ENCODE assay signal across 20 cellular contexts in genomic region chr7:47702096-47702495, GRCh38.
"Had no signal": no experiment of that assay in that cellular context is flagged by ENCODE, and none has a peak within 500 bp of the region (broad histone marks: within the 10 kb centered on the region; RNA-seq: fewer than 3 reads in every experiment).

No MANE protein-coding gene starts in this region.

- H3K4me1 ChIP-seq: breast epithelium had no signal

- DNase-seq: activated CD4-positive, alpha-beta T cell treated with anti-CD3 and anti-CD28 coated beads for 4 hours; activated CD8-positive, alpha-beta memory T cell treated with anti-CD3 and anti-CD28 coated beads, Interleukin-2, amount 50 U/mL, for 48 hours; activated CD8-positive, alpha-beta T cell treated with anti-CD3 and anti-CD28 coated beads for 36 hours; activated T-cell treated with anti-CD3 and anti-CD28 coated beads, Interleukin-2, amount 50 U/mL, for 1 hour; aorta; caudate nucleus; Kasumi-1; NCI-H1048; NCI-H146; NCI-H187 treated with DMSO at 0.1 percent for 48 hours; NCI-H2081 treated with DMSO at 0.1 percent for 48 hours; NCI-H226; NCI-H526; NCI-H774; NK-92 treated with Interleukin-12 subunit alpha and Interleukin-12 subunit beta, amount 100 ng/mL, for 24 hours; SHP77 had no signal

- H3K27ac ChIP-seq: breast epithelium, SJSA1 had no signal

- H3K27me3 ChIP-seq: breast epithelium, SJSA1 had no signal

- H3K36me3 ChIP-seq: breast epithelium, SJSA1 had no signal

- H3K9me3 ChIP-seq: breast epithelium had no signal

- ATAC-seq: activated CD4-positive, CD25-positive, alpha-beta regulatory T cell treated with anti-CD3 and anti-CD28 coated beads, Interleukin-2, amount 50 U/mL, for 24 hours; activated CD8-positive, alpha-beta T cell treated with anti-CD3 and anti-CD28 coated beads for 36 hours; SK-N-SH treated with all-trans-retinoic acid at 6 μM for 48 hours had no signal

- H3K4me3 ChIP-seq: breast epithelium, SJSA1 had no signal
